In the genomic region with DNA sequence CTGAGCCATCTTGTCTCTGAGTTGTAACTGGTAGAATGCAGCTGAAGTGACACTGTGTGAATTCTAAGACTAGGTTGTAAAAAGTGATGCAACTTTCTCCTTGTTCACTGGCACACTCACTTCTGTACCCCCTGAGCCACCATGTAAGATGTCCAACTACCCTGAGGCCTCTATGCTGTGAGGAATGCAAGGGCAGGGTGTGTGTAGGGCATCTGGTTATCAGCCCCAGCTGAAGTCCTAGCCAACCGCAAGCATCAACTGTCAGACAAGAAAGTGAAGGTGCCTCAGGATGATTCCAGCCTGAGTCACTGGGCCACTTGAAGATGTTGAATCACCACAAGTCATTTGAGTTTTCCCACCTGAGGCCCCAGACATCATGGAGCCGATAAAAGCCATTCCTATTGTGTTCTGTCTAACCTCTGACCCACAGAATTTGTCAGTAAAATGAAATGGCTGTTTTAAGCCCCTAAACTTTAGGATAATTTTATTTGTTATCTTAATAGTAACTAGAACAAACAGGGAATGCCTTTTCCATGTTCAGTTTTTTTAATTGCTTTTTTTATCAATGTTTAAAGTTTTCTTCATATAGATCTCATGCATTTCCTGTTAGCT, we compare ENCODE assay signal across 10 cellular contexts. TPM values are rescaled to one million over a fixed set of nuclear protein-coding genes. Genes with fewer than 3 reads are reported as not detected.
A peak's percentile ranks its signal among the peaks of the same experiment; 100 is the strongest.
DNase-seq lines count a peak whose midpoint lies in the region; ATAC-seq and FAIRE-seq lines count a peak whose summit lies in the region.
"Had no signal": no experiment of that assay in that cellular context is flagged by ENCODE, and none has a peak within 500 bp of the region (broad histone marks: within the 10 kb centered on the region; RNA-seq: fewer than 3 reads in every experiment).

No MANE protein-coding gene starts in this region.

- 50 to 60% methylated on average over 1 of the region's 2 CpGs for WGBS in mesodermal cell (ENCODE audit: insufficient coverage in 2 of 2), 2 experiments

- H3K27me3 Mint-ChIP-seq in CD4-positive, alpha-beta memory T cell = peaks cover 4 to 9% of the 10 kb centered on the region in 2 donors
- H3K27me3 Mint-ChIP-seq: naive B cell had no signal

- peaks cover 28% of the 10 kb centered on the region for H3K4me1 ChIP-seq in mesodermal cell (ENCODE audit: control insufficient read depth, insufficient read depth, low read length, poor library complexity, severe bottlenecking)
- H3K4me1 ChIP-seq in CD4-positive, alpha-beta memory T cell (ENCODE audit: insufficient read depth, low read length) = peaks cover 12% of the 10 kb centered on the region

- FAIRE-seq in HTR-8/SVneo (lab: Jason Lieb, UNC) = peak; percentile 80

- no peaks in the 10 kb centered on the region for H3K36me3 ChIP-seq in mesodermal cell (ENCODE audit: control insufficient read depth, insufficient read depth, low read length)
- no peaks in the 10 kb centered on the region for H3K36me3 ChIP-seq in CD4-positive, alpha-beta memory T cell (ENCODE audit: insufficient read depth, low read length)

- H3K4me3 Mint-ChIP-seq in CD4-positive, alpha-beta memory T cell = no peak overlapping the region
- H3K4me3 Mint-ChIP-seq: naive B cell had no signal

- no peak overlapping the region for H3K27ac Mint-ChIP-seq in CD4-positive, alpha-beta memory T cell

- peak; percentile 91 for DNase-seq in Caki2 (ENCODE audit: low read depth)
- DNase-seq in HTR-8/SVneo (ENCODE audit: insufficient read length, low spot score) = peak; percentile 89
- DNase-seq in activated T-helper 9 cell treated with anti-CD3 and anti-CD28 coated beads, Interleukin-2, amount 50 U/mL, for 16 hours (ENCODE audit: low read depth) = peak; percentile 5
- no peak for DNase-seq in SHP77 (lab: John Stamatoyannopoulos, UW)
- no peak for DNase-seq in CD4-positive, alpha-beta memory T cell
- DNase-seq in NCI-H1105 treated with DMSO at 0.1 percent for 48 hours (lab: John Stamatoyannopoulos, UW) = no peak
- DNase-seq: naive B cell, NCI-H1694 had no signal

- H3K9me3 Mint-ChIP-seq in CD4-positive, alpha-beta memory T cell = no peaks in the 10 kb centered on the region
- H3K9me3 Mint-ChIP-seq: naive B cell had no signal

- no peaks in the 10 kb centered on the region for H3K27me3 ChIP-seq in CD4-positive, alpha-beta memory T cell (ENCODE audit: insufficient read depth, low read length)

- CTCF ChIA-PET in CD4-positive, alpha-beta memory T cell (lab: Charles Lee; ENCODE audit: partially characterized antibody) = no interaction called here

- peaks cover 6% of the 10 kb centered on the region for H3K9me3 ChIP-seq in mesodermal cell (ENCODE audit: control insufficient read depth, low read length)
- H3K9me3 ChIP-seq in CD4-positive, alpha-beta memory T cell (ENCODE audit: control insufficient read depth in 1 of 2, low read length in 2 of 2) = no peaks in the 10 kb centered on the region

- H3K4me1 Mint-ChIP-seq in CD4-positive, alpha-beta memory T cell = peaks cover 0 to 12% (median 11%) of the 10 kb centered on the region in 4 donors
- H3K4me1 Mint-ChIP-seq: naive B cell had no signal

- POLR2A ChIA-PET in CD4-positive, alpha-beta memory T cell (lab: Charles Lee; ENCODE audit: partially characterized antibody) = no interaction called here

- peak overlapping the region; percentile 57 for H3K27ac ChIP-seq in mesodermal cell (ENCODE audit: low read depth, low read length, severe bottlenecking)
- H3K27ac ChIP-seq in CD4-positive, alpha-beta memory T cell (ENCODE audit: low read depth, low read length) = no peak overlapping the region

- in situ Hi-C loops in Caki2 (cut with HindIII; ENCODE audit: low pct_unique_long_range_greater_than_20kb, low sequenced_read_pairs) = no loop called here

- ATAC-seq in GM18520 (IDR thresholded peaks at IDR 0.05; ENCODE audit: unreplicated experiment) = no peak

- intact Hi-C loops in CD4-positive, alpha-beta memory T cell (cut with micrococcal nuclease) = no loop called here

- H3K36me3 Mint-ChIP-seq in CD4-positive, alpha-beta memory T cell = no peaks in the 10 kb centered on the region
- H3K36me3 Mint-ChIP-seq: naive B cell had no signal

- no peak overlapping the region for H3K4me3 ChIP-seq in mesodermal cell (ENCODE audit: extremely low read depth, insufficient read depth, low read length, poor library complexity, severe bottlenecking)
- no peak overlapping the region for H3K4me3 ChIP-seq in CD4-positive, alpha-beta memory T cell (ENCODE audit: low read length in 2 of 2)

RNA-seq across cellular contexts. Expression of gene RHOBTB3, which starts 18.7 kb away (rescaled TPM):
- 22.0 and 24.7 TPM in 2 replicates for total RNA-seq in Caki2 (2014; rRNA removed; shearing (Covaris generic); ENCODE audit: low replicate concordance)
- polyA plus RNA-seq in mesodermal cell (2013, experiment 1 of 2) = 159 TPM
- 171 TPM for polyA plus RNA-seq in mesodermal cell (2013, experiment 2 of 2)
- total RNA-seq in CD4-positive, alpha-beta memory T cell = under 1 TPM; 0.32 to 0.61 TPM
- 1 to 10 TPM; 1.6 to 1.8 TPM for polyA plus RNA-seq in CD4-positive, alpha-beta memory T cell

RNA-seq across cellular contexts. Expression of gene SPATA9, which starts 29.7 kb away (rescaled TPM):
- total RNA-seq in Caki2 (2014; rRNA removed; shearing (Covaris generic); ENCODE audit: low replicate concordance) = not detected in 2 replicates
- 0.88 TPM for polyA plus RNA-seq in mesodermal cell (2013, experiment 1 of 2)
- 0.71 TPM for polyA plus RNA-seq in mesodermal cell (2013, experiment 2 of 2)
- total RNA-seq in CD4-positive, alpha-beta memory T cell = not detected
- under 1 TPM in 1 of 2 donors, not detected in 1; 0.09 TPM for polyA plus RNA-seq in CD4-positive, alpha-beta memory T cell

Comparison
In these comparisons a context has a peak if more than half of its experiments do, and no peak if none do; other contexts are left out.
1. DNase-seq: peak in Caki2 (single experiment), HTR-8/SVneo (single experiment) and activated T-helper 9 cell treated with anti-CD3 and anti-CD28 coated beads, Interleukin-2, amount 50 U/mL, for 16 hours (single experiment); none in SHP77 (0 of 2), CD4-positive, alpha-beta memory T cell (0 of 5) and NCI-H1105 treated with DMSO at 0.1 percent for 48 hours (single experiment).
2. RNA of gene RHOBTB3, which starts 18.7 kb away (total RNA-seq): 22.0 to 24.7 TPM in Caki2; 0.32 to 0.61 TPM in CD4-positive, alpha-beta memory T cell; every median in the first group is over 10 times any median in the second.